Comparison of ENCODE assay signal across 11 cellular contexts in genomic region chr6:7899046-7899888, GRCh38. TPM values are rescaled to one million over a fixed set of nuclear protein-coding genes. Genes with fewer than 3 reads are reported as not detected.
DNase-seq lines count a peak whose midpoint lies in the region; ATAC-seq, FAIRE-seq and TF ChIP-seq lines count a peak whose summit lies in the region.
"Had no signal": no experiment of that assay in that cellular context is flagged by ENCODE, and none has a peak within 500 bp of the region (broad histone marks: within the 10 kb centered on the region; RNA-seq: fewer than 3 reads in every experiment).

No MANE protein-coding gene starts in this region.

- no peak overlapping the region for H3K4me2 ChIP-seq in H9 (ENCODE audit: insufficient read depth, insufficient read length, low read length)
- no peak overlapping the region for H3K4me2 ChIP-seq in SK-N-SH
- H3K4me2 ChIP-seq in HepG2 (ENCODE audit: low read depth, low read length): no peak overlapping the region

- no peak overlapping the region for H3K56ac ChIP-seq in H9 (ENCODE audit: insufficient read length, low read depth, low read length)

- H3T11ph ChIP-seq in H9 (ENCODE audit: low read length): no peak overlapping the region

- H3K9me3 Mint-ChIP-seq in H9: no peaks in the 10 kb centered on the region
- H3K9me3 Mint-ChIP-seq in activated T-helper 1 cell treated with anti-CD3 and anti-CD28 coated beads, Interleukin-12 subunit alpha, Interleukin-12 subunit beta, Interleukin-2, Interleukin-4 antibody, amounts not matched to agents 30 ng/mL and 10 ng/mL and 1 ng/mL, durations not matched to agents 14 hours and 24 hours and 36 hours: no peaks in the 10 kb centered on the region

- no peaks in the 10 kb centered on the region for H3K9me3 ChIP-seq in H9 (ENCODE audit: control insufficient read depth, low read depth, low read length)
- no peaks in the 10 kb centered on the region for H3K9me3 ChIP-seq in SK-N-SH
- H3K9me3 ChIP-seq in HepG2 (ENCODE audit: low read length): no peaks in the 10 kb centered on the region
- H3K9me3 ChIP-seq: psoas muscle, thoracic aorta had no signal

- TF ChIP-seq EP300 in SK-N-SH (IDR thresholded peaks at IDR 0.05; ENCODE audit: borderline replicate concordance in 1 of 2, low read depth in 1 of 2, low read length in 1 of 2) (no peak), HepG2 (IDR thresholded peaks at IDR 0.05; ENCODE audit: low read depth in 2 of 2, low read length in 2 of 2) (no peak), HepG2 (CRISPR knock-in tag; IDR thresholded peaks at IDR 0.05; ENCODE audit: borderline replicate concordance) (no peak)

- in situ Hi-C loops in HepG2 (cut with HindIII; ENCODE audit: extremely low pct_ligation_motif_present, low pct_unique_long_range_greater_than_20kb): loop anchor here (5.0 kb wide), 1 partner anchor 93 kb away; no protein-coding TSS in a partner anchor

- TF ChIP-seq POLR2A in HepG2 (IDR thresholded peaks at IDR 0.05; ENCODE audit: insufficient read depth in 1 of 2, low read depth in 2 of 2, low read length in 2 of 2): no peak

- H2BK15ac ChIP-seq in H9 (ENCODE audit: low read depth, low read length): no peak overlapping the region

- TF ChIP-seq RAD21 in SK-N-SH (IDR thresholded peaks at IDR 0.05; ENCODE audit: low read length): 0 out of 2 replicates have a peak, but pooled peaks have one; percentile 14
- peak; percentile 67 for TF ChIP-seq RAD21 in HepG2 (CRISPR knock-in tag; IDR thresholded peaks at IDR 0.05)

- H3K4me3 ChIP-seq in GM06990 (replicated peaks; ENCODE audit: low read depth, low read length): no peak overlapping the region
- H3K4me3 ChIP-seq in SK-N-SH (ENCODE audit: low read depth in 2 of 2, low read length in 1 of 2): no peak overlapping the region
- no peak overlapping the region for H3K4me3 ChIP-seq in HepG2 (replicated peaks in 1 of 3; ENCODE audit: insufficient read depth in 1 of 3, low read depth in 2 of 3, low read length in 3 of 3)
- H3K4me3 ChIP-seq: psoas muscle, thoracic aorta had no signal

- H2AFZ ChIP-seq in H9 (ENCODE audit: low read length) (no peak overlapping the region), SK-N-SH (ENCODE audit: low read depth) (no peak overlapping the region; the same call in 1 of the 2 replicates), HepG2 (ENCODE audit: low read length) (no peak overlapping the region)

- intact Hi-C loops in HepG2 (cut with micrococcal nuclease; ENCODE audit: unreplicated experiment): loop anchor here (1.0 kb wide), 2 partner anchors 93 to 107 kb away; no protein-coding TSS in a partner anchor
- intact Hi-C loops in activated T-helper 1 cell treated with anti-CD3 and anti-CD28 coated beads, Interleukin-12 subunit alpha, Interleukin-12 subunit beta, Interleukin-2, Interleukin-4 antibody, amounts not matched to agents 30 ng/mL and 10 ng/mL and 1 ng/mL, durations not matched to agents 14 hours and 24 hours and 36 hours (cut with micrococcal nuclease): no loop called here

- H3K27ac ChIP-seq in H9 (ENCODE audit: insufficient read length, low read depth, low read length) (no peak overlapping the region), SK-N-SH (ENCODE audit: low read depth in 2 of 2, low read length in 1 of 2) (no peak overlapping the region), HepG2 (ENCODE audit: extremely low read length, insufficient read depth, low read length) (no peak overlapping the region)
- H3K27ac ChIP-seq: psoas muscle, thoracic aorta had no signal

- H3K4me1 ChIP-seq in H9 (ENCODE audit: insufficient read depth, low read length): no peaks in the 10 kb centered on the region
- H3K4me1 ChIP-seq in SK-N-SH (ENCODE audit: control insufficient read depth in 1 of 2, insufficient read depth in 2 of 2, low read depth in 1 of 2, low read length in 1 of 2): peaks cover 0 to 9% of the 10 kb centered on the region in 2 experiments; a peak in 1 of 4 replicates
- H3K4me1 ChIP-seq in HepG2 (ENCODE audit: insufficient read depth, low read length): peaks cover 25% of the 10 kb centered on the region

- no peaks in the 10 kb centered on the region for H4K20me1 ChIP-seq in H9 (ENCODE audit: control insufficient read depth, insufficient read depth, insufficient read length)
- H4K20me1 ChIP-seq in SK-N-SH (ENCODE audit: insufficient read depth): 0 out of 2 replicates have a peak, but pooled peaks cover 3% of the 10 kb centered on the region
- H4K20me1 ChIP-seq in HepG2 (ENCODE audit: insufficient read depth, low read length): peaks cover 20% of the 10 kb centered on the region; the same call in 1 of the 2 replicates

- no peak overlapping the region for H2BK120ac ChIP-seq in H9 (ENCODE audit: low read depth, low read length, poor library complexity, severe bottlenecking)

- WGBS in H9 (ENCODE audit: extremely low coverage, insufficient read length, low lambda C conversion rate): no CpG with 5 or more reads among the region's 6 CpGs
- 90% methylated on average over 6 of the region's 6 CpGs for WGBS in SK-N-SH (ENCODE audit: low lambda C conversion rate)
- WGBS in HepG2 (ENCODE audit: low lambda C conversion rate): 74% methylated on average over 6 of the region's 6 CpGs

- CTCF ChIA-PET in SK-N-SH (lab: Yijun Ruan, JAX): interaction anchor here (0.6 to 1.0 kb wide), 2 partner anchors 53 to 170 kb away, joined by 3 read pairs; no protein-coding TSS in a partner anchor
- CTCF ChIA-PET in HepG2 (lab: Yijun Ruan, JAX; ENCODE audit: low intra/inter-chr PET ratio, low total read pairs): interaction anchor here (1.7 to 2.8 kb wide), 2 partner anchors 93 to 107 kb away, joined by 15 to 19 read pairs; no protein-coding TSS in a partner anchor

- H2AK5ac ChIP-seq in H9 (ENCODE audit: insufficient read length, low read length): no peak overlapping the region

- POLR2A ChIA-PET in SK-N-SH (lab: Yijun Ruan, JAX) (no interaction called here), HepG2 (lab: Yijun Ruan, JAX) (interaction anchor here (1.0 to 2.1 kb wide), 2 partner anchors 10 kb away, joined by 5 to 15 read pairs; no protein-coding TSS in a partner anchor)

- ATAC-seq in HepG2: peak; percentile 72

- H3K23me2 ChIP-seq in H9 (ENCODE audit: insufficient read length, low read depth, low read length, poor library complexity, severe bottlenecking): no peaks in the 10 kb centered on the region

- H2BK20ac ChIP-seq in H9 (ENCODE audit: low read depth, low read length, poor library complexity, severe bottlenecking): no peak overlapping the region

- H2BK12ac ChIP-seq in H9 (ENCODE audit: insufficient read length, low read depth, low read length): no peak overlapping the region

- H3K23ac ChIP-seq in H9 (ENCODE audit: insufficient read length, low read depth, low read length): no peak overlapping the region

- H3K79me1 ChIP-seq in H9 (ENCODE audit: insufficient read depth, low read depth, low read length, poor library complexity, severe bottlenecking): no peaks in the 10 kb centered on the region

- no peak overlapping the region for H3K18ac ChIP-seq in H9 (ENCODE audit: insufficient read length, low read depth, low read length)

- H4K91ac ChIP-seq in H9 (ENCODE audit: insufficient read length, low read depth, low read length): no peak overlapping the region

- H3K79me2 ChIP-seq in H9 (ENCODE audit: insufficient read depth, low read length) (no peaks in the 10 kb centered on the region), SK-N-SH (ENCODE audit: insufficient read depth) (peaks cover 3% of the 10 kb centered on the region), HepG2 (ENCODE audit: insufficient read depth, low read length) (peaks cover 15% of the 10 kb centered on the region)

- H3K9ac ChIP-seq in H9 (ENCODE audit: extremely low read depth, insufficient read length, low read length) (no peak overlapping the region), SK-N-SH (no peak overlapping the region), HepG2 (ENCODE audit: insufficient read depth, low read depth, low read length) (no peak overlapping the region)

- H3K27me3 Mint-ChIP-seq in H9 (ENCODE audit: low read depth): no peaks in the 10 kb centered on the region
- no peaks in the 10 kb centered on the region for H3K27me3 Mint-ChIP-seq in activated T-helper 1 cell treated with anti-CD3 and anti-CD28 coated beads, Interleukin-12 subunit alpha, Interleukin-12 subunit beta, Interleukin-2, Interleukin-4 antibody, amounts not matched to agents 30 ng/mL and 10 ng/mL and 1 ng/mL, durations not matched to agents 14 hours and 24 hours and 36 hours (ENCODE audit: insufficient read depth)

- no peak overlapping the region for H4K8ac ChIP-seq in H9 (replicated peaks; ENCODE audit: insufficient read length, low read depth, low read length)

- H3K4ac ChIP-seq in H9 (ENCODE audit: low read depth, low read length): no peak overlapping the region

- H2BK5ac ChIP-seq in H9 (ENCODE audit: insufficient read length, low read length): no peak overlapping the region

- H3K4me3 Mint-ChIP-seq in H9: no peak overlapping the region
- no peak overlapping the region for H3K4me3 Mint-ChIP-seq in activated T-helper 1 cell treated with anti-CD3 and anti-CD28 coated beads, Interleukin-12 subunit alpha, Interleukin-12 subunit beta, Interleukin-2, Interleukin-4 antibody, amounts not matched to agents 30 ng/mL and 10 ng/mL and 1 ng/mL, durations not matched to agents 14 hours and 24 hours and 36 hours

- H3K27ac Mint-ChIP-seq in H9: no peak overlapping the region
- no peak overlapping the region for H3K27ac Mint-ChIP-seq in activated T-helper 1 cell treated with anti-CD3 and anti-CD28 coated beads, Interleukin-12 subunit alpha, Interleukin-12 subunit beta, Interleukin-2, Interleukin-4 antibody, amounts not matched to agents 30 ng/mL and 10 ng/mL and 1 ng/mL, durations not matched to agents 14 hours and 24 hours and 36 hours

- H3K36me3 ChIP-seq in GM06990 (ENCODE audit: control insufficient read depth, insufficient read depth, low read length) (peaks cover 53% of the 10 kb centered on the region), SK-N-SH (replicated peaks in 1 of 2; ENCODE audit: control insufficient read depth in 1 of 2, insufficient read depth in 2 of 2, low read length in 1 of 2) (peaks cover 73 to 92% of the 10 kb centered on the region in 2 experiments), HepG2 (replicated peaks in 1 of 2; ENCODE audit: control insufficient read depth in 1 of 2, insufficient read depth in 2 of 2, low read length in 2 of 2) (peaks cover 72 to 98% of the 10 kb centered on the region in 2 experiments)

- no peaks in the 10 kb centered on the region for H3K27me3 ChIP-seq in GM06990 (replicated peaks; ENCODE audit: control insufficient read depth, insufficient read depth, low read length)
- H3K27me3 ChIP-seq in H9 (ENCODE audit: insufficient read depth, low read length): no peaks in the 10 kb centered on the region
- H3K27me3 ChIP-seq in SK-N-SH (ENCODE audit: insufficient read depth): no peaks in the 10 kb centered on the region
- H3K27me3 ChIP-seq in HepG2 (ENCODE audit: control insufficient read depth in 1 of 2, insufficient read depth in 2 of 2, low read length in 2 of 2): no peaks in the 10 kb centered on the region

- H3K36me3 Mint-ChIP-seq in H9 (ENCODE audit: insufficient read depth in 1 of 3, low read depth in 3 of 3): peaks cover 43 to 94% (median 94%) of the 10 kb centered on the region in 3 experiments; a peak in 6 of 7 replicates
- H3K36me3 Mint-ChIP-seq in activated T-helper 1 cell treated with anti-CD3 and anti-CD28 coated beads, Interleukin-12 subunit alpha, Interleukin-12 subunit beta, Interleukin-2, Interleukin-4 antibody, amounts not matched to agents 30 ng/mL and 10 ng/mL and 1 ng/mL, durations not matched to agents 14 hours and 24 hours and 36 hours (ENCODE audit: low read depth): peaks cover 50% of the 10 kb centered on the region

- H3F3A ChIP-seq in SK-N-SH (replicated peaks; ENCODE audit: insufficient read depth): peaks cover 4% of the 10 kb centered on the region

- H3K4me1 Mint-ChIP-seq in H9: no peaks in the 10 kb centered on the region
- no peaks in the 10 kb centered on the region for H3K4me1 Mint-ChIP-seq in activated T-helper 1 cell treated with anti-CD3 and anti-CD28 coated beads, Interleukin-12 subunit alpha, Interleukin-12 subunit beta, Interleukin-2, Interleukin-4 antibody, amounts not matched to agents 30 ng/mL and 10 ng/mL and 1 ng/mL, durations not matched to agents 14 hours and 24 hours and 36 hours (ENCODE audit: low read depth)

- H3K14ac ChIP-seq in H9 (ENCODE audit: insufficient read depth, low read length): no peak overlapping the region

- no peaks in the 10 kb centered on the region for H3K9me2 ChIP-seq in SK-N-SH

- peak; percentile 37 for TF ChIP-seq CTCF in GM06990 (IDR thresholded peaks at IDR 0.05; ENCODE audit: insufficient read depth, low read length, poor library complexity, severe bottlenecking)
- peak; percentile 35; the same call in 2 of the 3 replicates for TF ChIP-seq CTCF in H9 (conservative IDR thresholded peaks at IDR 0.05)
- TF ChIP-seq CTCF in SK-N-SH (IDR thresholded peaks at IDR 0.05): no peak
- peak; percentile 67 for TF ChIP-seq CTCF in HepG2 (CRISPR knock-in tag; IDR thresholded peaks at IDR 0.05)

- BruUV-seq in HepG2 (replicated peaks; lab: Mats Ljungman, UMichigan): no TSS peak

- H4K5ac ChIP-seq in H9 (ENCODE audit: insufficient read length, low read depth, low read length): no peak overlapping the region

- FAIRE-seq in HepG2 (lab: Jason Lieb, UNC): peak; percentile 81

- DNase-seq in GM06990 (ENCODE audit: extremely low read depth, insufficient read length): no peak
- no peak for DNase-seq in H9
- no peak for DNase-seq in SK-N-SH
- DNase-seq in HepG2 (ENCODE audit: low spot score): peak; percentile 50
- no peak for DNase-seq in AG08395 (ENCODE audit: low spot score)
- DNase-seq in activated T-helper 1 cell treated with anti-CD3 and anti-CD28 coated beads, Interleukin-12 subunit alpha, Interleukin-12 subunit beta, Interleukin-2, Interleukin-4 antibody, amounts not matched to agents 30 ng/mL and 10 ng/mL and 1 ng/mL, durations not matched to agents 14 hours and 24 hours and 36 hours (ENCODE audit: low spot score): no peak
- no peak for DNase-seq in SHP77 treated with DMSO at 0.1 percent for 48 hours (lab: John Stamatoyannopoulos, UW)
- DNase-seq in activated CD8-positive, alpha-beta memory T cell treated with anti-CD3 and anti-CD28 coated beads, Interleukin-2, amount 50 U/mL, for 48 hours: no peak
- DNase-seq: activated gamma-delta T cell treated with Interleukin-2 at 50 U/mL for 16 hours, psoas muscle had no signal

RNA-seq across cellular contexts. Expression of gene TXNDC5, which starts 11.3 kb away (rescaled TPM):
- total RNA-seq in H9 (2021): 127 and 130 TPM in 2 replicates
- 187 and 207 TPM in 2 replicates for polyA plus RNA-seq in SK-N-SH (2012; rRNA removed)
- 211 and 225 TPM in 2 replicates for polyA plus RNA-seq in SK-N-SH (2012; cell fraction: cytosol; rRNA removed)
- 83.9 and 122 TPM in 2 replicates for polyA plus RNA-seq in SK-N-SH (2012; cell fraction: nucleus; rRNA removed)
- total RNA-seq in HepG2 (2016; rRNA removed; fragmentation: Illumina TruSeq; extraction: Trizol): 376 and 578 TPM in 2 replicates
- 169 TPM in 2 replicates for total RNA-seq in HepG2 (2016; cell fraction: cytosol; rRNA removed; fragmentation: Illumina TruSeq; extraction: Trizol; ENCODE audit: low read depth)
- total RNA-seq in HepG2 (2016; cell fraction: insoluble cytoplasmic fraction; rRNA removed; fragmentation: Illumina TruSeq; extraction: Trizol): 372 and 586 TPM in 2 replicates
- 439 and 444 TPM in 2 replicates for total RNA-seq in HepG2 (2016; cell fraction: membrane; rRNA removed; fragmentation: Illumina TruSeq; extraction: Trizol)
- total RNA-seq in HepG2 (2016; cell fraction: nucleus; rRNA removed; fragmentation: Illumina TruSeq; extraction: Trizol): 445 and 518 TPM in 2 replicates
- polyA plus RNA-seq in HepG2 (2011; rRNA removed): 255 and 287 TPM in 2 replicates
- polyA plus RNA-seq in HepG2 (2011; cell fraction: cytosol; rRNA removed): 252 and 289 TPM in 2 replicates
- 144 and 146 TPM in 2 replicates for polyA plus RNA-seq in HepG2 (2011; cell fraction: nucleus; rRNA removed)
- 246 and 286 TPM in 2 replicates for polyA plus RNA-seq in HepG2 (2012)
- polyA plus RNA-seq in HepG2 (2016; cell fraction: cytosol; fragmentation: Illumina TruSeq; extraction: Trizol; ENCODE audit: low read depth): 158 and 172 TPM in 2 replicates
- polyA plus RNA-seq in HepG2 (2016; cell fraction: insoluble cytoplasmic fraction; fragmentation: Illumina TruSeq; extraction: Trizol; ENCODE audit: low read depth): 267 and 268 TPM in 2 replicates
- polyA plus RNA-seq in HepG2 (2016; cell fraction: membrane; fragmentation: Illumina TruSeq; extraction: Trizol; ENCODE audit: low read depth): 288 and 289 TPM in 2 replicates
- polyA plus RNA-seq in HepG2 (2016; cell fraction: nucleus; fragmentation: Illumina TruSeq; extraction: Trizol; ENCODE audit: insufficient read depth, low read depth): 529 and 534 TPM in 2 replicates
- 99.9 and 291 TPM in 2 replicates for polyA minus RNA-seq in HepG2 (2011; rRNA and poly(A)+ RNA removed; ENCODE audit: low replicate concordance)
- 147 and 151 TPM in 2 replicates for polyA minus RNA-seq in HepG2 (2011; cell fraction: cytosol; rRNA and poly(A)+ RNA removed)
- 104 and 118 TPM in 2 replicates for polyA minus RNA-seq in HepG2 (2011; cell fraction: nucleus; rRNA and poly(A)+ RNA removed)
- 119 and 121 TPM in 2 replicates for total RNA-seq in activated T-helper 1 cell treated with anti-CD3 and anti-CD28 coated beads, Interleukin-12 subunit alpha, Interleukin-12 subunit beta, Interleukin-2, Interleukin-4 antibody, amounts not matched to agents 30 ng/mL and 10 ng/mL and 1 ng/mL, durations not matched to agents 14 hours and 24 hours and 36 hours
